ENCODE assay signal across 17 cellular contexts in genomic region chr5:178537467-178538381, GRCh38. TPM values are rescaled to one million over a fixed set of nuclear protein-coding genes. Genes with fewer than 3 reads are reported as not detected.
"Had no signal": no experiment of that assay in that cellular context is flagged by ENCODE, and none has a peak within 500 bp of the region (broad histone marks: within the 10 kb centered on the region; RNA-seq: fewer than 3 reads in every experiment).

No MANE protein-coding gene starts in this region.

- H3K4me3 ChIP-seq: colonic mucosa, hepatocyte, left ventricle myocardium inferior had no signal

- H3K27ac ChIP-seq: colonic mucosa, hepatocyte, left ventricle myocardium inferior, VCaP had no signal

- H3K4me1 ChIP-seq: colonic mucosa had no signal

- H3K9me3 ChIP-seq: colonic mucosa, left ventricle myocardium inferior had no signal

- DNase-seq: activated CD4-positive, alpha-beta memory T cell treated with anti-CD3 and anti-CD28 coated beads, Interleukin-2, amount 10 ng/mL, durations not matched to agents 7 days and 5 days; activated effector memory CD4-positive, alpha-beta T cell treated with anti-CD3 and anti-CD28 coated beads, Interleukin-2, amount 50 U/mL, for 16 hours; activated T-cell treated with anti-CD3 and anti-CD28 coated beads, Interleukin-2, amount 50 U/mL, for 48 hours; amniotic stem cell; caudate nucleus; colonic mucosa; left ventricle myocardium inferior; stimulated activated CD4-positive, alpha-beta T cell treated with anti-CD3 and anti-CD28 coated beads, Interleukin-2, amount 100 ng/mL, for 48 hours; stimulated activated naive CD4-positive, alpha-beta T cell; substantia nigra; T-cell; T1000 had no signal

- H2AFZ ChIP-seq: hepatocyte had no signal

- H3K4me2 ChIP-seq: hepatocyte had no signal

- FAIRE-seq: endometrium, keratinocyte had no signal

- H3K27me3 ChIP-seq: colonic mucosa, hepatocyte had no signal

- H3K36me3 ChIP-seq: colonic mucosa, left ventricle myocardium inferior had no signal

RNA-seq across cellular contexts. Expression of gene COL23A1, which starts 52.5 kb away (rescaled TPM):
- total RNA-seq: glomerular endothelial cell had no signal
- polyA plus RNA-seq: keratinocyte had no signal
